In the genomic region with DNA sequence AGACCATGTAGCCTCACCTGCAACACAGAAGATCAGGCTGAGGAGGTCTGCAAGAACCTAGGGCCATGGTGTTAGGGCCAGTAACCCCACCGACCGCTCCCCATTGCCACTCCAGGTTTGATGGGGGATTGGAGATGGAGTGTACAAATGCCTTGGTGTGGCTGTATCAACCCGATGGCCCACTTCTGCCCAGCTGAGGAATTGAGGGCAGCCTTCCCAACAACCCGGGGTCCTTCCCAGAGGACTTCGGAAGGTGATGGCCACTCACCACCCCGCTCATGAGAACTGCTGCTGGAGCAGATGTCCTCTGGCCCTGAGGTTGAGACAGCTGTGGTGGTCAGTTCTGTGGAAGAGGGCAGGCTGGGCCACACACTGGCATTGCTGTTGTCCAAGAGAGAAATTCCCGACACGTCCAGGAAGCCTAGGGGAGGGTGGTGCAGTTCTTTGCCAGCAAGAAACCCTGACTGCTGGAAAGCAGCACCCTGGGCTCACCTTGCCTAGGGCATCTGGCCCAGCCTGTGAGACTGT, we compare ENCODE assay signal across 29 cellular contexts. TPM values are rescaled to one million over a fixed set of nuclear protein-coding genes. Genes with fewer than 3 reads are reported as not detected.
"Had no signal": no experiment of that assay in that cellular context is flagged by ENCODE, and none has a peak within 500 bp of the region (broad histone marks: within the 10 kb centered on the region; RNA-seq: fewer than 3 reads in every experiment).

No MANE protein-coding gene starts in this region.

- H3K27me3 ChIP-seq: adrenal gland, MG63, Peyer's patch, SJSA1 had no signal

- DNase-seq: activated B cell treated with CpG ODN at 0.5 μM for 24 hours; activated CD4-positive, alpha-beta memory T cell treated with anti-CD3 and anti-CD28 coated beads, Interleukin-2, amount 10 ng/mL, durations not matched to agents 7 days and 5 days; activated CD4-positive, alpha-beta T cell treated with anti-CD3 and anti-CD28 coated beads, Interleukin-2, amount 50 U/mL, for 1 hour; activated naive CD4-positive, alpha-beta T cell treated with anti-CD3 and anti-CD28 coated beads, Interleukin-2, amount 50 U/mL, for 16 hours; activated naive CD8-positive, alpha-beta T cell treated with anti-CD3 and anti-CD28 coated beads, Interleukin-2, amount 10 ng/mL, durations not matched to agents 7 days and 5 days; activated T-cell treated with anti-CD3 and anti-CD28 coated beads, Interleukin-2, amount 50 U/mL, for 72 hours; anterior cingulate cortex; central memory CD4-positive, alpha-beta T cell; IMR-90; KG1; MG63; MV-4-11; NCI-H1092 treated with DMSO at 0.1 percent for 48 hours; NCI-H1436; NCI-H1694 treated with DMSO at 0.1 percent for 48 hours; NCI-H2029 treated with DMSO at 0.1 percent for 48 hours; NCI-H345; NCI-H510A; NCI-H526 treated with DMSO at 0.1 percent for 48 hours; NCI-H82; Peyer's patch; SHP77; T-helper 9 cell had no signal

- H3K27ac Mint-ChIP-seq: activated B cell treated with CpG ODN at 0.5 μM for 24 hours; activated CD4-positive, alpha-beta memory T cell treated with anti-CD3 and anti-CD28 coated beads, Interleukin-2, amount 10 ng/mL, durations not matched to agents 7 days and 5 days; activated naive CD8-positive, alpha-beta T cell treated with anti-CD3 and anti-CD28 coated beads, Interleukin-2, amount 10 ng/mL, durations not matched to agents 7 days and 5 days; activated T-cell treated with anti-CD3 and anti-CD28 coated beads, Interleukin-2, amount 50 U/mL, for 72 hours; activated T-helper 2 cell treated with anti-CD3 and anti-CD28 coated beads, Interferon-gamma antibody, Interleukin-2, Interleukin-4, amounts not matched to agents 10 μg/mL and 5 μg/mL and 100 μg/mL, durations not matched to agents 14 hours and 24 hours and 36 hours; T-helper 1 cell treated with Interleukin-12 subunit alpha and Interleukin-12 subunit beta and Interleukin-4 antibody, amounts not matched to agents 30 μg/mL and 1 μg/mL, for 36 hours had no signal

- H3K4me3 Mint-ChIP-seq: activated B cell treated with CpG ODN at 0.5 μM for 24 hours; activated CD4-positive, alpha-beta memory T cell treated with anti-CD3 and anti-CD28 coated beads, Interleukin-2, amount 10 ng/mL, durations not matched to agents 7 days and 5 days; activated naive CD8-positive, alpha-beta T cell treated with anti-CD3 and anti-CD28 coated beads, Interleukin-2, amount 10 ng/mL, durations not matched to agents 7 days and 5 days; activated T-cell treated with anti-CD3 and anti-CD28 coated beads, Interleukin-2, amount 50 U/mL, for 72 hours; T-helper 1 cell treated with Interleukin-12 subunit alpha and Interleukin-12 subunit beta and Interleukin-4 antibody, amounts not matched to agents 30 μg/mL and 1 μg/mL, for 36 hours had no signal

- H3K27me3 Mint-ChIP-seq: activated B cell treated with CpG ODN at 0.5 μM for 24 hours; activated CD4-positive, alpha-beta memory T cell treated with anti-CD3 and anti-CD28 coated beads, Interleukin-2, amount 10 ng/mL, durations not matched to agents 7 days and 5 days; activated naive CD8-positive, alpha-beta T cell treated with anti-CD3 and anti-CD28 coated beads, Interleukin-2, amount 10 ng/mL, durations not matched to agents 7 days and 5 days had no signal

- ATAC-seq: activated T-cell treated with anti-CD3 and anti-CD28 coated beads, Interleukin-2, amount 50 U/mL, for 72 hours; SK-N-SH treated with all-trans-retinoic acid at 6 μM for 48 hours had no signal

- H3K27ac ChIP-seq: adrenal gland, Peyer's patch, SJSA1 had no signal

- H3K9me3 Mint-ChIP-seq: activated B cell treated with CpG ODN at 0.5 μM for 24 hours; activated CD4-positive, alpha-beta memory T cell treated with anti-CD3 and anti-CD28 coated beads, Interleukin-2, amount 10 ng/mL, durations not matched to agents 7 days and 5 days; activated naive CD8-positive, alpha-beta T cell treated with anti-CD3 and anti-CD28 coated beads, Interleukin-2, amount 10 ng/mL, durations not matched to agents 7 days and 5 days; activated T-cell treated with anti-CD3 and anti-CD28 coated beads, Interleukin-2, amount 50 U/mL, for 72 hours; activated T-helper 2 cell treated with anti-CD3 and anti-CD28 coated beads, Interferon-gamma antibody, Interleukin-2, Interleukin-4, amounts not matched to agents 10 μg/mL and 5 μg/mL and 100 μg/mL, durations not matched to agents 14 hours and 24 hours and 36 hours; T-helper 1 cell treated with Interleukin-12 subunit alpha and Interleukin-12 subunit beta and Interleukin-4 antibody, amounts not matched to agents 30 μg/mL and 1 μg/mL, for 36 hours had no signal

RNA-seq across cellular contexts. Expression of a gene that starts 46.8 kb away (rescaled TPM):
- total RNA-seq: activated CD4-positive, alpha-beta memory T cell treated with anti-CD3 and anti-CD28 coated beads, Interleukin-2, amount 10 ng/mL, durations not matched to agents 7 days and 5 days; bronchial epithelial cell; SJSA1 had no signal
